Comparison of ENCODE assay signal across 3 cellular contexts in the genomic region with DNA sequence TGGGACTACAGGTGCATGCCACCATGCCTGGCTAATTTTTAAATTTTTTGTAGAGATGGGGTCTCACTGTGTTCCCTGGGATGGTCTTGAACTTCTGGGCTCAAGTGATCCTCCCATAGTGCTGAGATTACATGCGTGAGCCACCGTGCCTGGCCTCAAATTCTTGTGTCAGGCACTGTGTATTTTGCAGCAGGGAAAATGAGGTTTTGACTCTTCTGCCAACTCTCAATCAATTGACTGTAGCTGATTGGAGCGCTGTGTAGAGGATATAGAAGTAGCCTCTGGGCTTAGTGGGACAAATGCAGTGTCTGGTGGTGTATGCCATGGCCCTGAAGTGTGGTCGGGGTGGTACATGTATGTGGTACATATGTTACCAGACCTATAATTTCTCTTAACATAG.
TF ChIP-seq lines count a peak whose summit lies in the region.

No MANE protein-coding gene starts in this region.

TF ChIP-seq in GM23338, 12 proteins besides CTCF, POLR2A, EP300 and RAD21 (continues in another document):
- TF ChIP-seq STAT1 (IDR thresholded peaks at IDR 0.05; ENCODE audit: unreplicated experiment) (no peak), EZH2phosphoT487 (IDR thresholded peaks at IDR 0.05; ENCODE audit: unreplicated experiment) (no peak), CREB1 (CRISPR knock-in tag; IDR thresholded peaks at IDR 0.05; ENCODE audit: low read depth) (no peak), JUNB (IDR thresholded peaks at IDR 0.05; ENCODE audit: unreplicated experiment) (no peak), ZNF331 (CRISPR knock-in tag; IDR thresholded peaks at IDR 0.05; ENCODE audit: low read depth) (no peak)
- TF ChIP-seq, protein P1, sequence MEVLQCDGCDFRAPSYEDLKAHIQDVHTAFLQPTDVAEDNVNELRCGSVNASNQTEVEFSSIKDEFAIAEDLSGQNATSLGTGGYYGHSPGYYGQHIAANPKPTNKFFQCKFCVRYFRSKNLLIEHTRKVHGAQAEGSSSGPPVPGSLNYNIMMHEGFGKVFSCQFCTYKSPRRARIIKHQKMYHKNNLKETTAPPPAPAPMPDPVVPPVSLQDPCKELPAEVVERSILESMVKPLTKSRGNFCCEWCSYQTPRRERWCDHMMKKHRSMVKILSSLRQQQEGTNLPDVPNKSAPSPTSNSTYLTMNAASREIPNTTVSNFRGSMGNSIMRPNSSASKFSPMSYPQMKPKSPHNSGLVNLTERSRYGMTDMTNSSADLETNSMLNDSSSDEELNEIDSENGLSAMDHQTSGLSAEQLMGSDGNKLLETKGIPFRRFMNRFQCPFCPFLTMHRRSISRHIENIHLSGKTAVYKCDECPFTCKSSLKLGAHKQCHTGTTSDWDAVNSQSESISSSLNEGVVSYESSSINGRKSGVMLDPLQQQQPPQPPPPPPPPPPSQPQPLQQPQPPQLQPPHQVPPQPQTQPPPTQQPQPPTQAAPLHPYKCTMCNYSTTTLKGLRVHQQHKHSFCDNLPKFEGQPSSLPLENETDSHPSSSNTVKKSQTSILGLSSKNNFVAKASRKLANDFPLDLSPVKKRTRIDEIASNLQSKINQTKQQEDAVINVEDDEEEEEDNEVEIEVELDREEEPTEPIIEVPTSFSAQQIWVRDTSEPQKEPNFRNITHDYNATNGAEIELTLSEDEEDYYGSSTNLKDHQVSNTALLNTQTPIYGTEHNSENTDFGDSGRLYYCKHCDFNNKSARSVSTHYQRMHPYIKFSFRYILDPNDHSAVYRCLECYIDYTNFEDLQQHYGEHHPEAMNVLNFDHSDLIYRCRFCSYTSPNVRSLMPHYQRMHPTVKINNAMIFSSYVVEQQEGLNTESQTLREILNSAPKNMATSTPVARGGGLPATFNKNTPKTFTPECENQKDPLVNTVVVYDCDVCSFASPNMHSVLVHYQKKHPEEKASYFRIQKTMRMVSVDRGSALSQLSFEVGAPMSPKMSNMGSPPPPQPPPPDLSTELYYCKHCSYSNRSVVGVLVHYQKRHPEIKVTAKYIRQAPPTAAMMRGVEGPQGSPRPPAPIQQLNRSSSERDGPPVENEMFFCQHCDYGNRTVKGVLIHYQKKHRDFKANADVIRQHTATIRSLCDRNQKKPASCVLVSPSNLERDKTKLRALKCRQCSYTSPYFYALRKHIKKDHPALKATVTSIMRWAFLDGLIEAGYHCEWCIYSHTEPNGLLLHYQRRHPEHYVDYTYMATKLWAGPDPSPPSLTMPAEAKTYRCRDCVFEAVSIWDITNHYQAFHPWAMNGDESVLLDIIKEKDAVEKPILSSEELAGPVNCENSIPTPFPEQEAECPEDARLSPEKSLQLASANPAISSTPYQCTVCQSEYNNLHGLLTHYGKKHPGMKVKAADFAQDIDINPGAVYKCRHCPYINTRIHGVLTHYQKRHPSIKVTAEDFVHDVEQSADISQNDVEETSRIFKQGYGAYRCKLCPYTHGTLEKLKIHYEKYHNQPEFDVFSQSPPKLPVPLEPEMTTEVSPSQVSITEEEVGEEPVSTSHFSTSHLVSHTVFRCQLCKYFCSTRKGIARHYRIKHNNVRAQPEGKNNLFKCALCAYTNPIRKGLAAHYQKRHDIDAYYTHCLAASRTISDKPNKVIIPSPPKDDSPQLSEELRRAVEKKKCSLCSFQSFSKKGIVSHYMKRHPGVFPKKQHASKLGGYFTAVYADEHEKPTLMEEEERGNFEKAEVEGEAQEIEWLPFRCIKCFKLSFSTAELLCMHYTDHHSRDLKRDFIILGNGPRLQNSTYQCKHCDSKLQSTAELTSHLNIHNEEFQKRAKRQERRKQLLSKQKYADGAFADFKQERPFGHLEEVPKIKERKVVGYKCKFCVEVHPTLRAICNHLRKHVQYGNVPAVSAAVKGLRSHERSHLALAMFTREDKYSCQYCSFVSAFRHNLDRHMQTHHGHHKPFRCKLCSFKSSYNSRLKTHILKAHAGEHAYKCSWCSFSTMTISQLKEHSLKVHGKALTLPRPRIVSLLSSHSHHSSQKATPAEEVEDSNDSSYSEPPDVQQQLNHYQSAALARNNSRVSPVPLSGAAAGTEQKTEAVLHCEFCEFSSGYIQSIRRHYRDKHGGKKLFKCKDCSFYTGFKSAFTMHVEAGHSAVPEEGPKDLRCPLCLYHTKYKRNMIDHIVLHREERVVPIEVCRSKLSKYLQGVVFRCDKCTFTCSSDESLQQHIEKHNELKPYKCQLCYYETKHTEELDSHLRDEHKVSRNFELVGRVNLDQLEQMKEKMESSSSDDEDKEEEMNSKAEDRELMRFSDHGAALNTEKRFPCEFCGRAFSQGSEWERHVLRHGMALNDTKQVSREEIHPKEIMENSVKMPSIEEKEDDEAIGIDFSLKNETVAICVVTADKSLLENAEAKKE (CRISPR knock-in tag; IDR thresholded peaks at IDR 0.05) = no peak

TF ChIP-seq in GM12878, 131 proteins besides CTCF, POLR2A, EP300 and RAD21 (continues in another document):
- no peak for TF ChIP-seq NR2C2 (IDR thresholded peaks at IDR 0.05; ENCODE audit: borderline replicate concordance, control insufficient read depth, insufficient read length, low read depth)
- TF ChIP-seq, protein P2, sequence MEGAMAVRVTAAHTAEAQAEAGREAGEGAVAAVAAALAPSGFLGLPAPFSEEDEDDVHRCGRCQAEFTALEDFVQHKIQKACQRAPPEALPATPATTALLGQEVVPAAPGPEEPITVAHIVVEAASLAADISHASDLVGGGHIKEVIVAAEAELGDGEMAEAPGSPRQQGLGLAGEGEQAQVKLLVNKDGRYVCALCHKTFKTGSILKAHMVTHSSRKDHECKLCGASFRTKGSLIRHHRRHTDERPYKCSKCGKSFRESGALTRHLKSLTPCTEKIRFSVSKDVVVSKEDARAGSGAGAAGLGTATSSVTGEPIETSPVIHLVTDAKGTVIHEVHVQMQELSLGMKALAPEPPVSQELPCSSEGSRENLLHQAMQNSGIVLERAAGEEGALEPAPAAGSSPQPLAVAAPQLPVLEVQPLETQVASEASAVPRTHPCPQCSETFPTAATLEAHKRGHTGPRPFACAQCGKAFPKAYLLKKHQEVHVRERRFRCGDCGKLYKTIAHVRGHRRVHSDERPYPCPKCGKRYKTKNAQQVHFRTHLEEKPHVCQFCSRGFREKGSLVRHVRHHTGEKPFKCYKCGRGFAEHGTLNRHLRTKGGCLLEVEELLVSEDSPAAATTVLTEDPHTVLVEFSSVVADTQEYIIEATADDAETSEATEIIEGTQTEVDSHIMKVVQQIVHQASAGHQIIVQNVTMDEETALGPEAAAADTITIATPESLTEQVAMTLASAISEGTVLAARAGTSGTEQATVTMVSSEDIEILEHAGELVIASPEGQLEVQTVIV (IDR thresholded peaks at IDR 0.05; ENCODE audit: borderline replicate concordance, partially characterized antibody) = no peak
- TF ChIP-seq, protein P3, sequence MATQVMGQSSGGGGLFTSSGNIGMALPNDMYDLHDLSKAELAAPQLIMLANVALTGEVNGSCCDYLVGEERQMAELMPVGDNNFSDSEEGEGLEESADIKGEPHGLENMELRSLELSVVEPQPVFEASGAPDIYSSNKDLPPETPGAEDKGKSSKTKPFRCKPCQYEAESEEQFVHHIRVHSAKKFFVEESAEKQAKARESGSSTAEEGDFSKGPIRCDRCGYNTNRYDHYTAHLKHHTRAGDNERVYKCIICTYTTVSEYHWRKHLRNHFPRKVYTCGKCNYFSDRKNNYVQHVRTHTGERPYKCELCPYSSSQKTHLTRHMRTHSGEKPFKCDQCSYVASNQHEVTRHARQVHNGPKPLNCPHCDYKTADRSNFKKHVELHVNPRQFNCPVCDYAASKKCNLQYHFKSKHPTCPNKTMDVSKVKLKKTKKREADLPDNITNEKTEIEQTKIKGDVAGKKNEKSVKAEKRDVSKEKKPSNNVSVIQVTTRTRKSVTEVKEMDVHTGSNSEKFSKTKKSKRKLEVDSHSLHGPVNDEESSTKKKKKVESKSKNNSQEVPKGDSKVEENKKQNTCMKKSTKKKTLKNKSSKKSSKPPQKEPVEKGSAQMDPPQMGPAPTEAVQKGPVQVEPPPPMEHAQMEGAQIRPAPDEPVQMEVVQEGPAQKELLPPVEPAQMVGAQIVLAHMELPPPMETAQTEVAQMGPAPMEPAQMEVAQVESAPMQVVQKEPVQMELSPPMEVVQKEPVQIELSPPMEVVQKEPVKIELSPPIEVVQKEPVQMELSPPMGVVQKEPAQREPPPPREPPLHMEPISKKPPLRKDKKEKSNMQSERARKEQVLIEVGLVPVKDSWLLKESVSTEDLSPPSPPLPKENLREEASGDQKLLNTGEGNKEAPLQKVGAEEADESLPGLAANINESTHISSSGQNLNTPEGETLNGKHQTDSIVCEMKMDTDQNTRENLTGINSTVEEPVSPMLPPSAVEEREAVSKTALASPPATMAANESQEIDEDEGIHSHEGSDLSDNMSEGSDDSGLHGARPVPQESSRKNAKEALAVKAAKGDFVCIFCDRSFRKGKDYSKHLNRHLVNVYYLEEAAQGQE (IDR thresholded peaks at IDR 0.05; ENCODE audit: low read depth, low read length) = no peak
- TF ChIP-seq WRNIP1 (IDR thresholded peaks at IDR 0.05; ENCODE audit: borderline replicate concordance, low read depth, low read length) = no peak

TF ChIP-seq in liver, 16 proteins besides CTCF, POLR2A, EP300 and RAD21 (continued from another document):
- TF ChIP-seq FOXA2 (IDR thresholded peaks at IDR 0.05) = peak; percentile 4
- no peak for TF ChIP-seq YY1 (IDR thresholded peaks at IDR 0.05)
- TF ChIP-seq, protein P3 (IDR thresholded peaks at IDR 0.05) = no peak
- no peak for TF ChIP-seq FOXA1 (IDR thresholded peaks at IDR 0.05)
- TF ChIP-seq, protein P4, sequence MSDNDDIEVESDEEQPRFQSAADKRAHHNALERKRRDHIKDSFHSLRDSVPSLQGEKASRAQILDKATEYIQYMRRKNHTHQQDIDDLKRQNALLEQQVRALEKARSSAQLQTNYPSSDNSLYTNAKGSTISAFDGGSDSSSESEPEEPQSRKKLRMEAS (IDR thresholded peaks at IDR 0.05) = no peak
- peak in 1 of 2 donors; percentile 7 for TF ChIP-seq HNF4A (conservative IDR thresholded peaks at IDR 0.05)
- no peak for TF ChIP-seq HNF4G (IDR thresholded peaks at IDR 0.05)
- TF ChIP-seq RXRA (IDR thresholded peaks at IDR 0.05) = peak in 1 of 2 donors; percentile 9
- TF ChIP-seq SP1 (IDR thresholded peaks at IDR 0.05) = no peak
- TF ChIP-seq, protein P5, sequence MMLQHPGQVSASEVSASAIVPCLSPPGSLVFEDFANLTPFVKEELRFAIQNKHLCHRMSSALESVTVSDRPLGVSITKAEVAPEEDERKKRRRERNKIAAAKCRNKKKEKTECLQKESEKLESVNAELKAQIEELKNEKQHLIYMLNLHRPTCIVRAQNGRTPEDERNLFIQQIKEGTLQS (IDR thresholded peaks at IDR 0.05) = no peak
- TF ChIP-seq JUND (IDR thresholded peaks at IDR 0.05) = no peak
